In the genomic region with DNA sequence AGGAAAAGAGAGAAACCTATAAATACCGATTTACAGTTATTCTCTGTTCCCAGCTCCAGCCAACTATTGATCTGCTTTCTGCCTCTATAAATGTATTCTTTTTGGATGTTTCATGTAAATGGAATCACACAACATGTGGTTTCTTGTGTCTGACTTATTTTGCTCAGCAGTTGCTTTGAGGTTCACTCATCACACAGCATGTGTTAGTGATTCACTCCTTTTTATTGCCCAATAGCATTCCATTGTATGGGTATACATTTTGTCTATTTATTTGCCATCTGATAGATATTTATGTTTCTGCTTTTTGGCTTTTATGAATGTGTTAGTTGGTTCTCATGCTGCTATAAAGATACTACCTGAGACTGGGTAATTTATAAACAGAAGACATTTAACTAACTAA, we compare ENCODE assay signal across 14 cellular contexts. TPM values are rescaled to one million over a fixed set of nuclear protein-coding genes. Genes with fewer than 3 reads are reported as not detected.
A peak's percentile ranks its signal among the peaks of the same experiment; 100 is the strongest.
DNase-seq lines count a peak whose midpoint lies in the region; ATAC-seq and TF ChIP-seq lines count a peak whose summit lies in the region.
"Had no signal": no experiment of that assay in that cellular context is flagged by ENCODE, and none has a peak within 500 bp of the region (broad histone marks: within the 10 kb centered on the region; RNA-seq: fewer than 3 reads in every experiment).

No MANE protein-coding gene starts in this region.

- TF ChIP-seq CTCF in natural killer cell (IDR thresholded peaks at IDR 0.05) (no peak), fibroblast of pulmonary artery (IDR thresholded peaks at IDR 0.05; ENCODE audit: low read length, missing control alignments) (no peak)

- H3K4me1 Mint-ChIP-seq in natural killer cell treated with Interleukin-12 subunit alpha and Interleukin-12 subunit beta and Interleukin-15 and Interleukin-18, amount 100 ng/mL, for 72 hours (ENCODE audit: low read depth in 2 of 2): peaks cover 54 to 58% of the 10 kb centered on the region in 2 donors
- H3K4me1 Mint-ChIP-seq in natural killer cell: peaks cover 20 to 24% of the 10 kb centered on the region in 2 donors

- no peak for DNase-seq in natural killer cell treated with Interleukin-12 subunit alpha and Interleukin-12 subunit beta and Interleukin-15 and Interleukin-18, amount 100 ng/mL, for 72 hours (ENCODE audit: low spot score)
- no peak for DNase-seq in natural killer cell
- DNase-seq in SIG-M5 treated with dmso at 0.1 percent for 504 hours (lab: John Stamatoyannopoulos, UW; ENCODE audit: unreplicated experiment): peak; percentile 69
- DNase-seq in fibroblast of pulmonary artery (ENCODE audit: low read depth): peak; percentile 18
- peak; percentile 54 for DNase-seq in stromal cell of bone marrow (ENCODE audit: low read depth)
- no peak for DNase-seq in T-helper 9 cell
- no peak for DNase-seq in NCI-H748 (lab: John Stamatoyannopoulos, UW; ENCODE audit: unreplicated experiment)
- DNase-seq: effector CD4-positive, alpha-beta T cell; nucleus accumbens; upper lobe of left lung had no signal

- H3K4me3 Mint-ChIP-seq in natural killer cell treated with Interleukin-12 subunit alpha and Interleukin-12 subunit beta and Interleukin-15 and Interleukin-18, amount 100 ng/mL, for 72 hours: peak overlapping the region; percentile 79
- H3K4me3 Mint-ChIP-seq in natural killer cell: no peak overlapping the region

- peaks cover 5% of the 10 kb centered on the region for H3K36me3 Mint-ChIP-seq in natural killer cell treated with Interleukin-12 subunit alpha and Interleukin-12 subunit beta and Interleukin-15 and Interleukin-18, amount 100 ng/mL, for 72 hours
- H3K36me3 Mint-ChIP-seq in natural killer cell: no peaks in the 10 kb centered on the region

- peak; percentile 76 to 83 for ATAC-seq in natural killer cell treated with Interleukin-12 subunit alpha and Interleukin-12 subunit beta and Interleukin-15 and Interleukin-18, amount 100 ng/mL, for 72 hours
- ATAC-seq in natural killer cell (no peak), GM18870 (IDR thresholded peaks at IDR 0.05; ENCODE audit: unreplicated experiment) (no peak)
- ATAC-seq: GM12878 had no signal

- no peaks in the 10 kb centered on the region for H3K27me3 Mint-ChIP-seq in natural killer cell treated with Interleukin-12 subunit alpha and Interleukin-12 subunit beta and Interleukin-15 and Interleukin-18, amount 100 ng/mL, for 72 hours
- H3K27me3 Mint-ChIP-seq in natural killer cell (ENCODE audit: low read depth in 2 of 2): peaks cover 0 to 3% of the 10 kb centered on the region in 2 donors

- H3K27ac Mint-ChIP-seq in natural killer cell treated with Interleukin-12 subunit alpha and Interleukin-12 subunit beta and Interleukin-15 and Interleukin-18, amount 100 ng/mL, for 72 hours: peak overlapping the region; percentile 86 to 97
- H3K27ac Mint-ChIP-seq in natural killer cell: no peak overlapping the region

- H3K9me3 Mint-ChIP-seq in natural killer cell treated with Interleukin-12 subunit alpha and Interleukin-12 subunit beta and Interleukin-15 and Interleukin-18, amount 100 ng/mL, for 72 hours: peaks cover 3% of the 10 kb centered on the region
- no peaks in the 10 kb centered on the region for H3K9me3 Mint-ChIP-seq in natural killer cell

- H3K4me3 ChIP-seq in fibroblast of pulmonary artery (replicated peaks; ENCODE audit: low read depth, low read length): no peak overlapping the region
- H3K4me3 ChIP-seq: GM12878, lung, upper lobe of left lung had no signal

- intact Hi-C loops in natural killer cell (cut with micrococcal nuclease): no loop called here

RNA-seq across cellular contexts. Expression of gene CCR1, which starts 23.6 kb away (rescaled TPM):
- 10 to 100 TPM; 52.2 to 92.2 TPM for total RNA-seq in natural killer cell treated with Interleukin-12 subunit alpha and Interleukin-12 subunit beta and Interleukin-15 and Interleukin-18, amount 100 ng/mL, for 72 hours
- 10 to 100 TPM in 1 of 3 donors, 1 to 10 TPM in 2; 2.1 to 26.0 (median 3.8) TPM for total RNA-seq in natural killer cell
- total RNA-seq: A673 had no signal

RNA-seq across cellular contexts. Expression of gene CCR3, which starts 57.8 kb away (rescaled TPM):
- 1 to 10 TPM in 1 of 2 donors, under 1 TPM in 1; 0.55 to 4.3 TPM for total RNA-seq in natural killer cell treated with Interleukin-12 subunit alpha and Interleukin-12 subunit beta and Interleukin-15 and Interleukin-18, amount 100 ng/mL, for 72 hours
- 10 to 100 TPM in 1 of 3 donors, 1 to 10 TPM in 1, not detected in 1; 1.5 to 36.7 TPM for total RNA-seq in natural killer cell
- total RNA-seq: A673 had no signal

Comparison
In these comparisons a context has a peak if more than half of its experiments do, and no peak if none do; other contexts are left out.
1. ATAC-seq: peak in natural killer cell treated with Interleukin-12 subunit alpha and Interleukin-12 subunit beta and Interleukin-15 and Interleukin-18, amount 100 ng/mL, for 72 hours (2 of 2); none in natural killer cell (0 of 3) and GM18870 (single experiment).
2. H3K27ac Mint-ChIP-seq: peak in natural killer cell treated with Interleukin-12 subunit alpha and Interleukin-12 subunit beta and Interleukin-15 and Interleukin-18, amount 100 ng/mL, for 72 hours (2 of 2); none in natural killer cell (0 of 2).
3. DNase-seq: peak in SIG-M5 treated with dmso at 0.1 percent for 504 hours (single experiment), fibroblast of pulmonary artery (single experiment) and stromal cell of bone marrow (single experiment); none in natural killer cell treated with Interleukin-12 subunit alpha and Interleukin-12 subunit beta and Interleukin-15 and Interleukin-18, amount 100 ng/mL, for 72 hours (single experiment), natural killer cell (single experiment), T-helper 9 cell (single experiment) and NCI-H748 (single experiment).